Comparison of ENCODE assay signal across 14 cellular contexts in the genomic region with DNA sequence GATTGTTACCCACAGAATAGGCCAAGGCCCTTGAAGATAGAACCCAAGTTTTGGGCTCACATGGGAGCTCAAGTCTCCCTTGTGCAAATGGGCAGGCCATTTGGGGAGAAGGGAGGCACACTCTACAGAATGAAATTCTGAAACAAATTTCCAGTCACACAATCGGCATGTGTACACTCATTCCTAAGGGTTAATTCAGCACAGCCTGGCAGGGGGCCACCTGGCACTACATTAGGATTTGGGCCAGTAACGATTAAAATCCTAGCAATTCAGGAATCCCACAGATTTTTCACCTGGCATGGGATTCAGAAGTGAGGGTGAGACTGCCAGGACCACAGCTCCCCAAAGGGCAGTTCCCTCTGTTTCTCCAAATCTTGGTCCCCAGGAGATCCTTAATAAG. TPM values are rescaled to one million over a fixed set of nuclear protein-coding genes. Genes with fewer than 3 reads are reported as not detected.
DNase-seq lines count a peak whose midpoint lies in the region; ATAC-seq and TF ChIP-seq lines count a peak whose summit lies in the region.
"Had no signal": no experiment of that assay in that cellular context is flagged by ENCODE, and none has a peak within 500 bp of the region (broad histone marks: within the 10 kb centered on the region; RNA-seq: fewer than 3 reads in every experiment).

No MANE protein-coding gene starts in this region.

- peak overlapping the region; percentile 61 to 74 for H3K27ac Mint-ChIP-seq in activated naive CD4-positive, alpha-beta T cell treated with anti-CD3 and anti-CD28 coated beads, Interleukin-2, amount 50 U/mL, for 72 hours
- no peak overlapping the region for H3K27ac Mint-ChIP-seq in activated naive CD4-positive, alpha-beta T cell treated with anti-CD3 and anti-CD28 coated beads for 36 hours
- no peak overlapping the region for H3K27ac Mint-ChIP-seq in endodermal cell

- intact Hi-C loops in activated naive CD4-positive, alpha-beta T cell treated with anti-CD3 and anti-CD28 coated beads for 36 hours (cut with micrococcal nuclease): loop anchor here (5.0 kb wide), 1 partner anchor 573 kb away; the partner anchor contains the start of gene PPP3R1
- intact Hi-C loops in aorta (cut with DNase I): loop anchor here (5.0 to 10.0 kb wide), 2 partner anchors 53 to 570 kb away; partner anchors contain the start of gene PPP3R1 (in 1 of the 2)

- WGBS in aorta, 2 donors: 33 to 38% methylated on average over 2 of the region's 2 CpGs
- 86 to 95% methylated on average over 1 to 2 of the region's 2 CpGs for WGBS in endodermal cell (ENCODE audit: insufficient coverage in 1 of 2, insufficient read length in 1 of 2), 2 experiments

- H3K4me3 Mint-ChIP-seq in activated naive CD4-positive, alpha-beta T cell treated with anti-CD3 and anti-CD28 coated beads for 36 hours: no peak overlapping the region
- no peak overlapping the region for H3K4me3 Mint-ChIP-seq in endodermal cell

- H3K9me3 ChIP-seq in fibroblast of lung (ENCODE audit: control insufficient read depth, insufficient read depth, low read depth, low read length) (no peaks in the 10 kb centered on the region), aorta (ENCODE audit: control insufficient read depth, low read length) (no peaks in the 10 kb centered on the region), endodermal cell (ENCODE audit: control insufficient read depth, low read length) (no peaks in the 10 kb centered on the region)
- H3K9me3 ChIP-seq: esophagus muscularis mucosa had no signal

- H3K9ac ChIP-seq in fibroblast of lung (ENCODE audit: insufficient read depth, low read length): no peak overlapping the region
- H3K9ac ChIP-seq in endodermal cell (ENCODE audit: extremely low read depth, low read length, poor library complexity, severe bottlenecking): no peak overlapping the region

- no peaks in the 10 kb centered on the region for H3K27me3 Mint-ChIP-seq in activated naive CD4-positive, alpha-beta T cell treated with anti-CD3 and anti-CD28 coated beads for 36 hours (ENCODE audit: low read depth)
- H3K27me3 Mint-ChIP-seq in endodermal cell (ENCODE audit: insufficient read depth): no peaks in the 10 kb centered on the region

- CTCF ChIA-PET in activated naive CD4-positive, alpha-beta T cell treated with anti-CD3 and anti-CD28 coated beads for 36 hours (lab: Charles Lee): interaction anchor here (0.6 to 1.4 kb wide), 3 partner anchors 14 to 77 kb away, joined by 3 to 5 read pairs (median 3); no protein-coding TSS in a partner anchor

- H3K4me1 Mint-ChIP-seq in activated naive CD4-positive, alpha-beta T cell treated with anti-CD3 and anti-CD28 coated beads for 36 hours (ENCODE audit: low read depth): peaks cover 29% of the 10 kb centered on the region
- peaks cover 4% of the 10 kb centered on the region for H3K4me1 Mint-ChIP-seq in endodermal cell

- DNase-seq in activated naive CD4-positive, alpha-beta T cell treated with anti-CD3 and anti-CD28 coated beads, Interleukin-2, amount 50 U/mL, for 72 hours (ENCODE audit: low spot score in 2 of 2): no peak
- DNase-seq in activated naive CD4-positive, alpha-beta T cell treated with anti-CD3 and anti-CD28 coated beads for 36 hours: no peak
- DNase-seq in fibroblast of lung (ENCODE audit: low read depth in 2 of 2): peak; percentile 81 to 88
- peak; percentile 45 to 80 for DNase-seq in aorta
- no peak for DNase-seq in endodermal cell
- no peak for DNase-seq in GF-D8 (lab: John Stamatoyannopoulos, UW)
- DNase-seq: NCI-H510A; occipital lobe; SHP77 treated with DMSO at 0.1 percent for 48 hours; stimulated activated CD4-positive, alpha-beta T cell treated with anti-CD3 and anti-CD28 coated beads, Interleukin-1b, Interleukin-23, amount 100 ng/mL, for 48 hours had no signal

- H3K27me3 ChIP-seq in fibroblast of lung (ENCODE audit: control insufficient read depth, insufficient read depth, low read length) (no peaks in the 10 kb centered on the region), aorta (ENCODE audit: control insufficient read depth in 1 of 2, insufficient read depth in 2 of 2, low read length in 1 of 2) (no peaks in the 10 kb centered on the region), endodermal cell (ENCODE audit: control insufficient read depth, insufficient read depth, low read length, poor library complexity, severe bottlenecking) (no peaks in the 10 kb centered on the region)
- H3K27me3 ChIP-seq: esophagus muscularis mucosa had no signal

- no peak overlapping the region for H2AFZ ChIP-seq in fibroblast of lung (ENCODE audit: low read length)

- no peaks in the 10 kb centered on the region for H3K79me2 ChIP-seq in fibroblast of lung (ENCODE audit: control insufficient read depth, insufficient read depth, low read length)

- no peaks in the 10 kb centered on the region for H3K9me3 Mint-ChIP-seq in activated naive CD4-positive, alpha-beta T cell treated with anti-CD3 and anti-CD28 coated beads, Interleukin-2, amount 50 U/mL, for 72 hours
- H3K9me3 Mint-ChIP-seq in activated naive CD4-positive, alpha-beta T cell treated with anti-CD3 and anti-CD28 coated beads for 36 hours: no peaks in the 10 kb centered on the region
- H3K9me3 Mint-ChIP-seq in endodermal cell: no peaks in the 10 kb centered on the region

- no peak for TF ChIP-seq CTCF in fibroblast of lung (conservative IDR thresholded peaks at IDR 0.05 in 1 of 2, IDR thresholded peaks at IDR 0.05 in 1 of 2; ENCODE audit: low read depth in 1 of 2, low read length in 2 of 2)
- no peak for TF ChIP-seq CTCF in endodermal cell (conservative IDR thresholded peaks at IDR 0.05)

- no peaks in the 10 kb centered on the region for H4K20me1 ChIP-seq in fibroblast of lung (ENCODE audit: control insufficient read depth, extremely low read depth, insufficient read depth, low read length)

- no peak overlapping the region for H3K4me2 ChIP-seq in fibroblast of lung (ENCODE audit: extremely low read depth, insufficient read depth, low read length)

- peaks cover 33 to 40% of the 10 kb centered on the region in 2 donors for H3K36me3 Mint-ChIP-seq in activated naive CD4-positive, alpha-beta T cell treated with anti-CD3 and anti-CD28 coated beads, Interleukin-2, amount 50 U/mL, for 72 hours
- H3K36me3 Mint-ChIP-seq in activated naive CD4-positive, alpha-beta T cell treated with anti-CD3 and anti-CD28 coated beads for 36 hours (ENCODE audit: low read depth): peaks cover 41% of the 10 kb centered on the region
- H3K36me3 Mint-ChIP-seq in endodermal cell (ENCODE audit: low read depth): no peaks in the 10 kb centered on the region

- no peak overlapping the region for H3K27ac ChIP-seq in fibroblast of lung (ENCODE audit: insufficient read depth, low read length)
- no peak overlapping the region for H3K27ac ChIP-seq in aorta (ENCODE audit: low read depth in 1 of 2, low read length in 2 of 2)
- no peak overlapping the region for H3K27ac ChIP-seq in endodermal cell (ENCODE audit: low read depth, low read length)
- H3K27ac ChIP-seq: C4-2B, esophagus muscularis mucosa had no signal

- H3K36me3 ChIP-seq in fibroblast of lung (ENCODE audit: control insufficient read depth, insufficient read depth, low read length) (no peaks in the 10 kb centered on the region), aorta (ENCODE audit: control insufficient read depth in 1 of 2, insufficient read depth in 2 of 2, low read length in 1 of 2) (no peaks in the 10 kb centered on the region), endodermal cell (ENCODE audit: control insufficient read depth, insufficient read depth, low read length) (no peaks in the 10 kb centered on the region)

- H3K4me3 ChIP-seq in fibroblast of lung (replicated peaks in 1 of 4; ENCODE audit: control extremely low read depth in 1 of 4, insufficient read depth in 1 of 4, low read depth in 3 of 4, low read length in 4 of 4) (no peak overlapping the region), aorta (ENCODE audit: low read length in 2 of 2) (no peak overlapping the region), endodermal cell (ENCODE audit: low read length) (no peak overlapping the region)
- H3K4me3 ChIP-seq: esophagus muscularis mucosa had no signal

- H3K4me1 ChIP-seq in fibroblast of lung (ENCODE audit: control insufficient read depth, extremely low read depth, insufficient read depth, low read length) (peaks cover 14% of the 10 kb centered on the region), aorta (ENCODE audit: control insufficient read depth in 1 of 2, insufficient read depth in 2 of 2, low read length in 2 of 2) (peaks cover 3 to 9% of the 10 kb centered on the region in 2 donors), endodermal cell (ENCODE audit: control insufficient read depth, insufficient read depth, low read length) (no peaks in the 10 kb centered on the region)

- ATAC-seq in activated naive CD4-positive, alpha-beta T cell treated with anti-CD3 and anti-CD28 coated beads, Interleukin-2, amount 50 U/mL, for 72 hours: no peak
- ATAC-seq in SK-N-SH treated with all-trans-retinoic acid at 6 μM for 48 hours (peak; percentile 24; the same call in 2 of the 3 replicates), aorta (ENCODE audit: low FRiP score) (no peak), HG02884 (IDR thresholded peaks at IDR 0.05; ENCODE audit: unreplicated experiment) (no peak)

TF ChIP-seq in SK-N-SH treated with all-trans-retinoic acid at 6 μM for 48 hours, 23 proteins besides CTCF, POLR2A, EP300 and RAD21 (continues in another document):
- no peak for TF ChIP-seq TOX (CRISPR knock-in tag; IDR thresholded peaks at IDR 0.05; ENCODE audit: borderline replicate concordance)
- TF ChIP-seq TCF4 (CRISPR knock-in tag; IDR thresholded peaks at IDR 0.05; ENCODE audit: borderline replicate concordance): no peak
- no peak for TF ChIP-seq OSR1 (CRISPR knock-in tag; IDR thresholded peaks at IDR 0.05)
- TF ChIP-seq SNAI2 (CRISPR knock-in tag; IDR thresholded peaks at IDR 0.05): no peak
- TF ChIP-seq CREB5 (CRISPR knock-in tag; IDR thresholded peaks at IDR 0.05; ENCODE audit: low read depth): no peak

RNA-seq across cellular contexts. Expression of gene BMP10, which starts 46.4 kb away (rescaled TPM):
- not detected for total RNA-seq in activated naive CD4-positive, alpha-beta T cell treated with anti-CD3 and anti-CD28 coated beads, Interleukin-2, amount 50 U/mL, for 72 hours
- not detected for total RNA-seq in activated naive CD4-positive, alpha-beta T cell treated with anti-CD3 and anti-CD28 coated beads for 36 hours
- total RNA-seq in fibroblast of lung (not detected in 2 replicates), aorta (not detected), endodermal cell (not detected)
- polyA plus RNA-seq in fibroblast of lung (not detected in 2 replicates), aorta (not detected)
- not detected in 2 replicates for polyA plus RNA-seq in fibroblast of lung (2012)
- polyA minus RNA-seq in fibroblast of lung (ENCODE audit: low replicate concordance): not detected in 2 replicates
- polyA plus RNA-seq in endodermal cell (2013, experiment 1 of 2): 0.50 TPM
- 0.54 TPM for polyA plus RNA-seq in endodermal cell (2013, experiment 2 of 2)
- total RNA-seq: esophagus muscularis mucosa, occipital lobe had no signal

Comparison
In these comparisons a context has a peak if more than half of its experiments do, and no peak if none do; other contexts are left out.
1. H3K27ac Mint-ChIP-seq: peak in activated naive CD4-positive, alpha-beta T cell treated with anti-CD3 and anti-CD28 coated beads, Interleukin-2, amount 50 U/mL, for 72 hours (2 of 2); none in activated naive CD4-positive, alpha-beta T cell treated with anti-CD3 and anti-CD28 coated beads for 36 hours (single experiment) and endodermal cell (single experiment).
2. DNase-seq: peak in fibroblast of lung (2 of 2) and aorta (2 of 2); none in activated naive CD4-positive, alpha-beta T cell treated with anti-CD3 and anti-CD28 coated beads, Interleukin-2, amount 50 U/mL, for 72 hours (0 of 2), activated naive CD4-positive, alpha-beta T cell treated with anti-CD3 and anti-CD28 coated beads for 36 hours (single experiment), endodermal cell (single experiment) and GF-D8 (single experiment).